23 cellular contexts compared by ENCODE assay signal in the genomic region with DNA sequence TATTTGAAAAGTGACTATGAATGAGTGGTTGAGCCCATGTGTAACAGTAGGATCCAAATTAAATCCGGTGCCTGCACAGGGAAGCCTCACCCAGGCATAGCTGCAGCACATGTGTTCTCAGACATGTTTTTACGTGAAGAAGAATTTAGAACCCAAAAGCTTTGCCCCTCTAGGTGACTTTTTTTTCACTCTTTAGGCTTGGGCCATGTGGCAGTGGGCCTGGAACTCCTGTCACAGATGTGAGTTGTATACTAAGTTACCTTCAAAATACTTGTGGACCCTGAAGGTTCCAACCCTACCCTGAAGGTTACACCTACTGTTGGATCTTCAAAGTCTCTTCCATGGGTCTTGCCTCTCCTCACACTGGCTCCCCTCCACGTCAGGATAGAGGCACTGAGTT.
DNase-seq lines count a peak whose midpoint lies in the region; ATAC-seq and TF ChIP-seq lines count a peak whose summit lies in the region.
"Had no signal": no experiment of that assay in that cellular context is flagged by ENCODE, and none has a peak within 500 bp of the region (broad histone marks: within the 10 kb centered on the region; RNA-seq: fewer than 3 reads in every experiment).

No MANE protein-coding gene starts in this region.

- H3K27ac ChIP-seq in GM23338 (ENCODE audit: low read depth) (peak overlapping the region; percentile 52; the same call in 1 of the 2 replicates), SJCRH30 (peak overlapping the region; percentile 84), esophagus muscularis mucosa (replicated peaks in 1 of 4) (no peak overlapping the region), vagina (peak overlapping the region; percentile 17)
- H3K27ac ChIP-seq: A549; BLaER1 treated with 17β-estradiol and CSF1 and Interleukin-3, amounts not matched to agents 10 nM and 100 nM; GM23248 had no signal

- 77% methylated on average over 3 of the region's 3 CpGs for WGBS in esophagus muscularis mucosa
- WGBS in lower leg skin, 2 donors: 71 to 73% methylated on average over 3 of the region's 3 CpGs

- no peaks in the 10 kb centered on the region for H3K9me3 ChIP-seq in SJCRH30 (replicated peaks)
- H3K9me3 ChIP-seq in esophagus muscularis mucosa: no peaks in the 10 kb centered on the region
- H3K9me3 ChIP-seq in vagina: no peaks in the 10 kb centered on the region
- H3K9me3 ChIP-seq: A549; BE2C; BLaER1 treated with 17β-estradiol and CSF1 and Interleukin-3, amounts not matched to agents 10 nM and 100 nM had no signal

- no peaks in the 10 kb centered on the region for H3K79me2 ChIP-seq in GM23338 (replicated peaks; ENCODE audit: insufficient read depth)

- no peak for TF ChIP-seq EP300 in esophagus muscularis mucosa (IDR thresholded peaks at IDR 0.05)

- H2AFZ ChIP-seq in GM23338: no peak overlapping the region
- H2AFZ ChIP-seq: GM23248 had no signal

- intact Hi-C loops in esophagus muscularis mucosa (cut with DNase I) (no loop called here), vagina (cut with DNase I) (no loop called here), lower leg skin (cut with DNase I; ENCODE audit: low total_unique reads) (no loop called here)

- H3K9me2 ChIP-seq in GM23338 (ENCODE audit: insufficient read depth): no peaks in the 10 kb centered on the region

- peaks cover 1% of the 10 kb centered on the region for H3K27me3 Mint-ChIP-seq in GM23338 (ENCODE audit: insufficient read depth, low read depth, poor library complexity)

- no peak for DNase-seq in GM23338 (ENCODE audit: low spot score)
- DNase-seq in SJCRH30: no peak
- DNase-seq in esophagus muscularis mucosa (ENCODE audit: extremely low spot score): peak; percentile 91
- DNase-seq in vagina (ENCODE audit: extremely low spot score in 2 of 2): no peak
- DNase-seq in stimulated activated CD4-positive, alpha-beta T cell treated with anti-CD3 and anti-CD28 coated beads, Interleukin-1b, Interleukin-23, amount 100 ng/mL, for 48 hours: no peak
- no peak for DNase-seq in lower leg skin (ENCODE audit: low spot score in 2 of 2)
- DNase-seq in activated gamma-delta T cell treated with Interleukin-2 at 50 U/mL for 16 hours: no peak
- DNase-seq: 8988T; ACHN; AML-193; BE2C; CD4-positive, alpha-beta T cell; CD8-positive, alpha-beta memory T cell; DMS 273 treated with DMSO at 0.1 percent for 48 hours; DMS79; EL; GDM1; HCEC 1CT had no signal

- H3K4me1 ChIP-seq in GM23338 (ENCODE audit: insufficient read depth) (peaks cover 21% of the 10 kb centered on the region), SJCRH30 (peaks cover 39% of the 10 kb centered on the region), esophagus muscularis mucosa (peaks cover 0 to 14% (median 12%) of the 10 kb centered on the region in 4 donors), vagina (peaks cover 27% of the 10 kb centered on the region)
- H3K4me1 ChIP-seq: A549; BE2C; BLaER1 treated with 17β-estradiol and CSF1 and Interleukin-3, amounts not matched to agents 10 nM and 100 nM had no signal

- H4K20me1 ChIP-seq in GM23338 (replicated peaks; ENCODE audit: insufficient read depth): no peaks in the 10 kb centered on the region
- H4K20me1 ChIP-seq: BLaER1 treated with 17β-estradiol and CSF1 and Interleukin-3, amounts not matched to agents 10 nM and 100 nM had no signal

- H3K36me3 ChIP-seq in GM23338 (ENCODE audit: insufficient read depth) (no peaks in the 10 kb centered on the region), SJCRH30 (no peaks in the 10 kb centered on the region), esophagus muscularis mucosa (no peaks in the 10 kb centered on the region), vagina (no peaks in the 10 kb centered on the region)
- H3K36me3 ChIP-seq: BE2C; BLaER1 treated with 17β-estradiol and CSF1 and Interleukin-3, amounts not matched to agents 10 nM and 100 nM had no signal

- H3K4me3 ChIP-seq in GM23338: no peak overlapping the region; the same call in 1 of the 2 replicates
- H3K4me3 ChIP-seq in SJCRH30: no peak overlapping the region
- no peak overlapping the region for H3K4me3 ChIP-seq in esophagus muscularis mucosa
- no peak overlapping the region for H3K4me3 ChIP-seq in vagina
- H3K4me3 ChIP-seq in lower leg skin (ENCODE audit: low read depth, poor library complexity, severe bottlenecking): no peak overlapping the region
- H3K4me3 ChIP-seq: A549; BLaER1 treated with 17β-estradiol and CSF1 and Interleukin-3, amounts not matched to agents 10 nM and 100 nM; GM12878; GM23248 had no signal

- no peak for TF ChIP-seq CTCF in GM23338 (conservative IDR thresholded peaks at IDR 0.05; ENCODE audit: low read depth in 2 of 2)
- no peak for TF ChIP-seq CTCF in esophagus muscularis mucosa (IDR thresholded peaks at IDR 0.05)
- no peak for TF ChIP-seq CTCF in vagina (IDR thresholded peaks at IDR 0.05)
- TF ChIP-seq CTCF in lower leg skin (IDR thresholded peaks at IDR 0.05): no peak

- H3K36me3 Mint-ChIP-seq in GM23338 (ENCODE audit: low read depth): no peaks in the 10 kb centered on the region; the same call in 2 of the 3 replicates
- H3K36me3 Mint-ChIP-seq: CD14-positive monocyte; CD8-positive, alpha-beta memory T cell had no signal

- H3K4me2 ChIP-seq in GM23338: peak overlapping the region; percentile 46
- H3K4me2 ChIP-seq: A549; BLaER1 treated with 17β-estradiol and CSF1 and Interleukin-3, amounts not matched to agents 10 nM and 100 nM had no signal

- H3K27me3 ChIP-seq in GM23338 (ENCODE audit: insufficient read depth): no peaks in the 10 kb centered on the region
- H3K27me3 ChIP-seq in SJCRH30: no peaks in the 10 kb centered on the region
- H3K27me3 ChIP-seq in esophagus muscularis mucosa: no peaks in the 10 kb centered on the region
- no peaks in the 10 kb centered on the region for H3K27me3 ChIP-seq in vagina
- H3K27me3 ChIP-seq: BE2C; BLaER1 treated with 17β-estradiol and CSF1 and Interleukin-3, amounts not matched to agents 10 nM and 100 nM had no signal

- peaks cover 8% of the 10 kb centered on the region for H3K9me3 Mint-ChIP-seq in GM23338

- peaks cover 10% of the 10 kb centered on the region for H3F3A ChIP-seq in GM23338 (replicated peaks; ENCODE audit: low read depth)

- no peak for TF ChIP-seq POLR2A in esophagus muscularis mucosa (IDR thresholded peaks at IDR 0.05; ENCODE audit: low read depth)
- TF ChIP-seq POLR2A in vagina (IDR thresholded peaks at IDR 0.05): no peak
- no peak for TF ChIP-seq POLR2A in lower leg skin (IDR thresholded peaks at IDR 0.05)

- peaks cover 21% of the 10 kb centered on the region for H3K4me1 Mint-ChIP-seq in GM23338
- H3K4me1 Mint-ChIP-seq: CD14-positive monocyte; CD8-positive, alpha-beta memory T cell had no signal

- no peak overlapping the region for H3K4me3 Mint-ChIP-seq in GM23338
- H3K4me3 Mint-ChIP-seq: CD14-positive monocyte; CD4-positive, alpha-beta T cell; CD8-positive, alpha-beta memory T cell had no signal

- ATAC-seq in GM23338: no peak
- ATAC-seq: A549, GM12878 had no signal

- H3K27ac Mint-ChIP-seq in GM23338: peak overlapping the region; percentile 57
- H3K27ac Mint-ChIP-seq: CD4-positive, alpha-beta T cell; CD8-positive, alpha-beta memory T cell had no signal

TF ChIP-seq in GM23338, 12 proteins besides CTCF, POLR2A, EP300 and RAD21 (continues in another document):
- TF ChIP-seq ZNF114 (CRISPR knock-in tag; IDR thresholded peaks at IDR 0.05) (no peak), STAT1 (IDR thresholded peaks at IDR 0.05; ENCODE audit: unreplicated experiment) (no peak), CREB1 (CRISPR knock-in tag; IDR thresholded peaks at IDR 0.05; ENCODE audit: low read depth) (no peak), ZNF331 (CRISPR knock-in tag; IDR thresholded peaks at IDR 0.05; ENCODE audit: low read depth) (no peak), JUNB (IDR thresholded peaks at IDR 0.05; ENCODE audit: unreplicated experiment) (no peak), EZH2phosphoT487 (IDR thresholded peaks at IDR 0.05; ENCODE audit: unreplicated experiment) (no peak), EZH2 (IDR thresholded peaks at IDR 0.05; ENCODE audit: low read depth, unreplicated experiment) (no peak)
- TF ChIP-seq, protein P1, sequence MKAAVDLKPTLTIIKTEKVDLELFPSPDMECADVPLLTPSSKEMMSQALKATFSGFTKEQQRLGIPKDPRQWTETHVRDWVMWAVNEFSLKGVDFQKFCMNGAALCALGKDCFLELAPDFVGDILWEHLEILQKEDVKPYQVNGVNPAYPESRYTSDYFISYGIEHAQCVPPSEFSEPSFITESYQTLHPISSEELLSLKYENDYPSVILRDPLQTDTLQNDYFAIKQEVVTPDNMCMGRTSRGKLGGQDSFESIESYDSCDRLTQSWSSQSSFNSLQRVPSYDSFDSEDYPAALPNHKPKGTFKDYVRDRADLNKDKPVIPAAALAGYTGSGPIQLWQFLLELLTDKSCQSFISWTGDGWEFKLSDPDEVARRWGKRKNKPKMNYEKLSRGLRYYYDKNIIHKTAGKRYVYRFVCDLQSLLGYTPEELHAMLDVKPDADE (IDR thresholded peaks at IDR 0.05): no peak

Comparison
In these comparisons a context has a peak if more than half of its experiments do, and no peak if none do; other contexts are left out.
1. H3K27ac ChIP-seq: peak in GM23338 (single experiment), SJCRH30 (single experiment) and vagina (single experiment); none in esophagus muscularis mucosa (0 of 4).